In genomic region chr12:46964496-46965098, GRCh38 we compare ENCODE assay signal across 12 cellular contexts.
DNase-seq lines count a peak whose midpoint lies in the region; ATAC-seq, FAIRE-seq and TF ChIP-seq lines count a peak whose summit lies in the region.
"Had no signal": no experiment of that assay in that cellular context is flagged by ENCODE, and none has a peak within 500 bp of the region (broad histone marks: within the 10 kb centered on the region; RNA-seq: fewer than 3 reads in every experiment).

No MANE protein-coding gene starts in this region.

- ATAC-seq in left lobe of liver, result peak; percentile 6
- ATAC-seq in stimulated activated naive CD8-positive, alpha-beta T cell treated with anti-CD3 and anti-CD28 coated beads, Interleukin-15, amount 100 ng/mL, for 72 hours, result no peak
- ATAC-seq in GM19328 (IDR thresholded peaks at IDR 0.05; ENCODE audit: unreplicated experiment), result no peak

- H3K27me3 Mint-ChIP-seq in stimulated activated naive CD8-positive, alpha-beta T cell treated with anti-CD3 and anti-CD28 coated beads, Interleukin-15, amount 100 ng/mL, for 72 hours, result peaks cover under 1% of the 10 kb centered on the region

- H3K27ac ChIP-seq in ACC112 (ENCODE audit: low read depth, low read length) (peak overlapping the region; percentile 61), endothelial cell of umbilical vein (ENCODE audit: insufficient read depth, low read depth, low read length) (peak overlapping the region; percentile 34)
- H3K27ac ChIP-seq: colonic mucosa had no signal

- dilution Hi-C loops in endothelial cell of umbilical vein (cut with MboI; ENCODE audit: extremely low pct_ligation_motif_present, low sequenced_read_pairs), result no loop called here

- no peaks in the 10 kb centered on the region for H3K9me3 Mint-ChIP-seq in stimulated activated naive CD8-positive, alpha-beta T cell treated with anti-CD3 and anti-CD28 coated beads, Interleukin-15, amount 100 ng/mL, for 72 hours
- H3K9me3 Mint-ChIP-seq: activated CD4-positive, alpha-beta T cell treated with anti-CD3 and anti-CD28 coated beads, Interleukin-2, amount 10 ng/mL, durations not matched to agents 24 days and 14 days; naive B cell had no signal

- intact Hi-C loops in endothelial cell of umbilical vein (cut with micrococcal nuclease), result no loop called here

- no peaks in the 10 kb centered on the region for H3K9me3 ChIP-seq in endothelial cell of umbilical vein (replicated peaks; ENCODE audit: control insufficient read depth, insufficient read depth, low read length)
- H3K9me3 ChIP-seq: colonic mucosa had no signal

- no peaks in the 10 kb centered on the region for H3K27me3 ChIP-seq in ACC112 (ENCODE audit: insufficient read depth, low read length)
- H3K27me3 ChIP-seq in endothelial cell of umbilical vein (ENCODE audit: control insufficient read depth in 2 of 2, insufficient read depth in 2 of 2, low read length in 2 of 2), result no peaks in the 10 kb centered on the region
- H3K27me3 ChIP-seq: colonic mucosa had no signal

- H3K4me1 ChIP-seq in ACC112 (ENCODE audit: control insufficient read depth, insufficient read depth, low read length, unreplicated experiment) (peaks cover 37% of the 10 kb centered on the region), endothelial cell of umbilical vein (ENCODE audit: control insufficient read depth, extremely low read depth, insufficient read depth, low read length) (peaks cover 13% of the 10 kb centered on the region)
- H3K4me1 ChIP-seq: colonic mucosa had no signal

- no TSS peak for BruUV-seq in endothelial cell of umbilical vein (replicated peaks; lab: Mats Ljungman, UMichigan)

- peak overlapping the region; percentile 63 for H3K4me2 ChIP-seq in endothelial cell of umbilical vein (ENCODE audit: insufficient read depth, low read length)

- POLR2A ChIA-PET in endothelial cell of umbilical vein (lab: Charles Lee), result no interaction called here

- no peak overlapping the region for H3K9ac ChIP-seq in endothelial cell of umbilical vein (replicated peaks; ENCODE audit: extremely low read depth, insufficient read depth, low read length)

- TF ChIP-seq CTCF in endothelial cell of umbilical vein (IDR thresholded peaks at IDR 0.05; ENCODE audit: extremely low read depth in 1 of 2, insufficient read depth in 1 of 2, low read depth in 1 of 2, low read length in 2 of 2), result no peak

- TF ChIP-seq POLR2A in endothelial cell of umbilical vein (IDR thresholded peaks at IDR 0.05; ENCODE audit: low read depth, low read length), result no peak

- CTCF ChIA-PET in endothelial cell of umbilical vein (lab: Charles Lee), result interaction anchor here (0.9 to 3.4 kb wide), 5 partner anchors 8 to 840 kb away, joined by 3 to 11 read pairs (median 3); no protein-coding TSS in a partner anchor

- H3K4me3 Mint-ChIP-seq in stimulated activated naive CD8-positive, alpha-beta T cell treated with anti-CD3 and anti-CD28 coated beads, Interleukin-15, amount 100 ng/mL, for 72 hours, result no peak overlapping the region
- H3K4me3 Mint-ChIP-seq: activated CD4-positive, alpha-beta T cell treated with anti-CD3 and anti-CD28 coated beads, Interleukin-2, amount 10 ng/mL, durations not matched to agents 24 days and 14 days; naive B cell had no signal

- H3K79me2 ChIP-seq in ACC112 (ENCODE audit: control insufficient read depth, insufficient read depth, low read length, unreplicated experiment) (no peaks in the 10 kb centered on the region), endothelial cell of umbilical vein (ENCODE audit: control insufficient read depth, insufficient read depth, low read length) (no peaks in the 10 kb centered on the region)

- no peaks in the 10 kb centered on the region for H3K9me1 ChIP-seq in endothelial cell of umbilical vein (replicated peaks; ENCODE audit: control insufficient read depth, extremely low read depth, insufficient read depth, low read length)

- H2AFZ ChIP-seq in ACC112 (ENCODE audit: low read length, unreplicated experiment), result peak overlapping the region; percentile 54
- peak overlapping the region; percentile 54 for H2AFZ ChIP-seq in endothelial cell of umbilical vein (ENCODE audit: low read depth, low read length)

- peak overlapping the region; percentile 56 for H3K4me3 ChIP-seq in ACC112 (ENCODE audit: low read depth, low read length)
- peak overlapping the region in 1 of 3 experiments; percentile 1 for H3K4me3 ChIP-seq in endothelial cell of umbilical vein (replicated peaks in 1 of 3; ENCODE audit: insufficient read depth in 1 of 3, low read depth in 1 of 3, low read length in 3 of 3)
- H3K4me3 ChIP-seq: colonic mucosa had no signal

- H3K4me1 Mint-ChIP-seq in stimulated activated naive CD8-positive, alpha-beta T cell treated with anti-CD3 and anti-CD28 coated beads, Interleukin-15, amount 100 ng/mL, for 72 hours, result no peaks in the 10 kb centered on the region
- H3K4me1 Mint-ChIP-seq: activated CD4-positive, alpha-beta T cell treated with anti-CD3 and anti-CD28 coated beads, Interleukin-2, amount 10 ng/mL, durations not matched to agents 24 days and 14 days; naive B cell had no signal

- H3K27ac Mint-ChIP-seq in stimulated activated naive CD8-positive, alpha-beta T cell treated with anti-CD3 and anti-CD28 coated beads, Interleukin-15, amount 100 ng/mL, for 72 hours, result no peak overlapping the region
- H3K27ac Mint-ChIP-seq: activated CD4-positive, alpha-beta T cell treated with anti-CD3 and anti-CD28 coated beads, Interleukin-2, amount 10 ng/mL, durations not matched to agents 24 days and 14 days had no signal

- peak; percentile 99 for DNase-seq in NCI-H226
- peak; percentile 36 for DNase-seq in endothelial cell of umbilical vein (ENCODE audit: low read depth, low spot score)
- no peak for DNase-seq in left lobe of liver (ENCODE audit: low spot score)
- no peak for DNase-seq in stimulated activated naive CD8-positive, alpha-beta T cell treated with anti-CD3 and anti-CD28 coated beads, Interleukin-15, amount 100 ng/mL, for 72 hours
- no peak for DNase-seq in NCI-H1930 (lab: John Stamatoyannopoulos, UW)
- DNase-seq in stimulated activated CD4-positive, alpha-beta T cell treated with anti-CD3 and anti-CD28 coated beads, Interleukin-2, amount 100 ng/mL, for 48 hours, result no peak
- DNase-seq: activated CD4-positive, alpha-beta T cell treated with anti-CD3 and anti-CD28 coated beads, Interleukin-2, amount 10 ng/mL, durations not matched to agents 24 days and 14 days; AML-193; colonic mucosa; naive B cell had no signal

- FAIRE-seq in endothelial cell of umbilical vein (lab: Jason Lieb, UNC), result peak; percentile 26

- no peaks in the 10 kb centered on the region for H4K20me1 ChIP-seq in endothelial cell of umbilical vein (replicated peaks; ENCODE audit: control insufficient read depth, extremely low read depth, insufficient read depth, low read length)

- H3K36me3 ChIP-seq in ACC112 (ENCODE audit: insufficient read depth, low read length) (no peaks in the 10 kb centered on the region), endothelial cell of umbilical vein (ENCODE audit: control insufficient read depth in 2 of 2, extremely low read depth in 1 of 2, insufficient read depth in 2 of 2, low read length in 2 of 2) (no peaks in the 10 kb centered on the region)
- H3K36me3 ChIP-seq: colonic mucosa had no signal

TF ChIP-seq in endothelial cell of umbilical vein, 7 proteins besides CTCF, POLR2A, EP300 and RAD21:
- TF ChIP-seq FOS (IDR thresholded peaks at IDR 0.05; ENCODE audit: borderline replicate concordance, insufficient read depth, low read length) (peak; percentile 12), GATA2 (IDR thresholded peaks at IDR 0.05; ENCODE audit: insufficient read depth, insufficient read length, low read depth, low read length) (peak; percentile 6)
- TF ChIP-seq, protein P1, sequence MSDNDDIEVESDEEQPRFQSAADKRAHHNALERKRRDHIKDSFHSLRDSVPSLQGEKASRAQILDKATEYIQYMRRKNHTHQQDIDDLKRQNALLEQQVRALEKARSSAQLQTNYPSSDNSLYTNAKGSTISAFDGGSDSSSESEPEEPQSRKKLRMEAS (IDR thresholded peaks at IDR 0.05; ENCODE audit: insufficient read depth, insufficient read length), result no peak

Comparison
In these comparisons a context has a peak if more than half of its experiments do, and no peak if none do; other contexts are left out.
1. DNase-seq: peak in NCI-H226 (single experiment) and endothelial cell of umbilical vein (single experiment); none in left lobe of liver (single experiment), stimulated activated naive CD8-positive, alpha-beta T cell treated with anti-CD3 and anti-CD28 coated beads, Interleukin-15, amount 100 ng/mL, for 72 hours (0 of 2), NCI-H1930 (0 of 2) and stimulated activated CD4-positive, alpha-beta T cell treated with anti-CD3 and anti-CD28 coated beads, Interleukin-2, amount 100 ng/mL, for 48 hours (0 of 2).